ENCODE assay signal across 1 cellular context in genomic region chr17:48841395-48841831, GRCh38.
A peak's percentile ranks its signal among the peaks of the same experiment; 100 is the strongest.
TF ChIP-seq lines count a peak whose summit lies in the region.

No MANE protein-coding gene starts in this region.

TF ChIP-seq in GM12878, 131 proteins besides CTCF, POLR2A, EP300 and RAD21 (continued from another document and continues in another):
- TF ChIP-seq USF2 (IDR thresholded peaks at IDR 0.05; ENCODE audit: borderline replicate concordance, low read depth, low read length) (no peak; the same call in 1 of the 2 replicates), ASH2L (IDR thresholded peaks at IDR 0.05; ENCODE audit: borderline replicate concordance, low read depth) (no peak), NR2C2 (IDR thresholded peaks at IDR 0.05; ENCODE audit: borderline replicate concordance, control insufficient read depth, insufficient read length, low read depth) (no peak), PRDM15 (CRISPR knock-in tag; IDR thresholded peaks at IDR 0.05) (no peak), SP1 (IDR thresholded peaks at IDR 0.05; ENCODE audit: low read depth, low read length) (no peak), BCLAF1 (IDR thresholded peaks at IDR 0.05) (no peak), HDAC2 (IDR thresholded peaks at IDR 0.05) (no peak), RUNX3 (IDR thresholded peaks at IDR 0.05; ENCODE audit: low read length) (peak; percentile 96), RELA (IDR thresholded peaks at IDR 0.05; ENCODE audit: borderline replicate concordance, partially characterized antibody) (no peak), E2F8 (IDR thresholded peaks at IDR 0.05; ENCODE audit: low read depth, partially characterized antibody) (peak; percentile 46), EED (IDR thresholded peaks at IDR 0.05; ENCODE audit: low read depth) (peak; percentile 91), FOS (IDR thresholded peaks at IDR 0.05; ENCODE audit: borderline replicate concordance, extremely low read depth, insufficient read length) (no peak), HDGF (IDR thresholded peaks at IDR 0.05) (0 out of 2 replicates have a peak, but pooled peaks have one; percentile 22), POLR2AphosphoS5 (IDR thresholded peaks at IDR 0.05; ENCODE audit: low read length) (no peak), RCOR1 (conservative IDR thresholded peaks at IDR 0.05; ENCODE audit: low read depth, low read length) (no peak), EGR1 (IDR thresholded peaks at IDR 0.05; ENCODE audit: borderline replicate concordance in 1 of 2, low read depth in 2 of 2, low read length in 2 of 2) (no peak), NKRF (conservative IDR thresholded peaks at IDR 0.05) (no peak; the same call in 1 of the 2 replicates), MTA3 (IDR thresholded peaks at IDR 0.05; ENCODE audit: borderline replicate concordance, low read length) (no peak; the same call in 1 of the 2 replicates), SREBF1 (IDR thresholded peaks at IDR 0.05; ENCODE audit: low read length) (no peak), HCFC1 (IDR thresholded peaks at IDR 0.05; ENCODE audit: low read length) (no peak), ZBTB40 (IDR thresholded peaks at IDR 0.05; ENCODE audit: borderline replicate concordance) (no peak), CBFB (IDR thresholded peaks at IDR 0.05; ENCODE audit: low read depth) (peak; percentile 70), ZNF687 (IDR thresholded peaks at IDR 0.05) (no peak), RBBP5 (conservative IDR thresholded peaks at IDR 0.05) (no peak), SMARCA5 (IDR thresholded peaks at IDR 0.05) (peak; percentile 18; the same call in 1 of the 2 replicates), NFYA (IDR thresholded peaks at IDR 0.05; ENCODE audit: borderline replicate concordance, low read depth, low read length) (no peak), GABPA (IDR thresholded peaks at IDR 0.05; ENCODE audit: low read depth) (no peak), STAT3 (IDR thresholded peaks at IDR 0.05; ENCODE audit: low read depth, low read length) (no peak), SMC3 (IDR thresholded peaks at IDR 0.05; ENCODE audit: borderline replicate concordance, low read length) (no peak), PKNOX1 (IDR thresholded peaks at IDR 0.05) (0 out of 2 replicates have a peak, but pooled peaks have one; percentile 14), IRF5 (IDR thresholded peaks at IDR 0.05; ENCODE audit: borderline replicate concordance) (no peak), TARDBP (IDR thresholded peaks at IDR 0.05; ENCODE audit: borderline replicate concordance) (no peak), CEBPB (IDR thresholded peaks at IDR 0.05; ENCODE audit: borderline replicate concordance in 1 of 2, low read depth in 2 of 2, low read length in 2 of 2) (no peak)
